Comparison of ENCODE assay signal across 10 cellular contexts in the genomic region with DNA sequence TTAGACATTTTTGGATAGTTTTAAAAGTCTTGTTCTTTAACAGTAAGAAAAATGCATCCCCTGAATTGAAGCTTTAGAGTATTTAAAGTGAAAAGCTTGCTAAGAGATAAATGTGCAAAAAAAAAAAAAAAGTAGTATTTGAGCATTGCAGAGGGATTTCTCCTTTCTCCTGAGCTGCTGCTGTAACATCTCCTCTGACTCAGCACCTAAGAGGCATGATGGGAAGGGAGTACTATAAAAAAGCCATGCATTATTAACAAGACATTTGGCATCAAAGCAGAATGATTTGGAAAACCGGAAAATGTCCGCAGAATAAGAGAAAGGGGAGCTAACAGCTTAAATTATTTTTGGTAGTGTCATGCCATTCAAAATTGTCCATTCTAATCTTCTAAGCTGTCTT. TPM values are rescaled to one million over a fixed set of nuclear protein-coding genes. Genes with fewer than 3 reads are reported as not detected.
A peak's percentile ranks its signal among the peaks of the same experiment; 100 is the strongest.
DNase-seq lines count a peak whose midpoint lies in the region; ATAC-seq and TF ChIP-seq lines count a peak whose summit lies in the region.
"Had no signal": no experiment of that assay in that cellular context is flagged by ENCODE, and none has a peak within 500 bp of the region (broad histone marks: within the 10 kb centered on the region; RNA-seq: fewer than 3 reads in every experiment).

No MANE protein-coding gene starts in this region.

- H3K79me2 ChIP-seq in GM23248 (ENCODE audit: insufficient read depth) = peaks cover 100% of the 10 kb centered on the region
- peaks cover 99% of the 10 kb centered on the region for H3K79me2 ChIP-seq in PC-9 (ENCODE audit: low read depth)

- H3K4me3 Mint-ChIP-seq in activated T-helper 1 cell treated with anti-CD3 and anti-CD28 coated beads, Interleukin-12 subunit alpha, Interleukin-12 subunit beta, Interleukin-2, Interleukin-4 antibody, amounts not matched to agents 30 ng/mL and 10 ng/mL and 1 ng/mL, durations not matched to agents 14 hours and 24 hours and 36 hours = no peak overlapping the region

- CTCF ChIA-PET in PC-9 (lab: Charles Lee) = interaction anchor here (0.7 kb wide), 1 partner anchor 208 kb away, joined by 8 read pairs; no protein-coding TSS in a partner anchor

- DNase-seq in GM23248 = peak; percentile 83
- DNase-seq in PC-9 = no peak
- DNase-seq in erythroblast (lab: John Stamatoyannopoulos, UW) = peak; percentile 32 to 75
- DNase-seq in psoas muscle = no peak
- DNase-seq in GM19240 (ENCODE audit: insufficient read length, low spot score) = no peak
- DNase-seq in germinal center (ENCODE audit: low spot score) = no peak
- no peak for DNase-seq in activated T-helper 1 cell treated with anti-CD3 and anti-CD28 coated beads, Interleukin-12 subunit alpha, Interleukin-12 subunit beta, Interleukin-2, Interleukin-4 antibody, amounts not matched to agents 30 ng/mL and 10 ng/mL and 1 ng/mL, durations not matched to agents 14 hours and 24 hours and 36 hours (ENCODE audit: low spot score)
- DNase-seq in DMS153 treated with DMSO at 0.1 percent for 48 hours (lab: John Stamatoyannopoulos, UW; ENCODE audit: unreplicated experiment) = no peak
- DNase-seq: activated CD8-positive, alpha-beta memory T cell treated with anti-CD3 and anti-CD28 coated beads, Interleukin-2, amount 50 U/mL, for 48 hours had no signal

- H3F3A ChIP-seq in GM23248 (ENCODE audit: insufficient read depth) (peaks cover 26% of the 10 kb centered on the region), PC-9 (ENCODE audit: insufficient read depth, low read depth) (peaks cover 93% of the 10 kb centered on the region)

- H3K4me3 ChIP-seq in GM23248 (no peak overlapping the region), PC-9 (no peak overlapping the region), psoas muscle (peak overlapping the region; percentile 37)

- no peak for TF ChIP-seq POLR2A in erythroblast (IDR thresholded peaks at IDR 0.05; ENCODE audit: low read length)

- H3K4me1 Mint-ChIP-seq in activated T-helper 1 cell treated with anti-CD3 and anti-CD28 coated beads, Interleukin-12 subunit alpha, Interleukin-12 subunit beta, Interleukin-2, Interleukin-4 antibody, amounts not matched to agents 30 ng/mL and 10 ng/mL and 1 ng/mL, durations not matched to agents 14 hours and 24 hours and 36 hours (ENCODE audit: low read depth) = peaks cover 47% of the 10 kb centered on the region

- no TSS peak for BruUV-seq in PC-9 (replicated peaks; lab: Mats Ljungman, UMichigan)

- peak overlapping the region; percentile 48 for H3K9ac ChIP-seq in GM23248

- H3K4me1 ChIP-seq in GM23248 (ENCODE audit: insufficient read depth) (peaks cover 38% of the 10 kb centered on the region), PC-9 (replicated peaks; ENCODE audit: insufficient read depth) (peaks cover 98% of the 10 kb centered on the region), psoas muscle (peaks cover 79% of the 10 kb centered on the region)

- POLR2A ChIA-PET in PC-9 (lab: Charles Lee; ENCODE audit: unreplicated experiment) = interaction anchor here (0.7 to 0.8 kb wide), 2 partner anchors 105 to 382 kb away, joined by 3 to 9 read pairs; no protein-coding TSS in a partner anchor

- H3K36me3 ChIP-seq in GM23248 (ENCODE audit: low read depth) (no peaks in the 10 kb centered on the region), PC-9 (ENCODE audit: low read depth) (peaks cover 53% of the 10 kb centered on the region), psoas muscle (ENCODE audit: insufficient read depth in 1 of 2, low read depth in 1 of 2) (peaks cover 0 to 6% of the 10 kb centered on the region in 2 donors)

- no peak overlapping the region for H3K27ac Mint-ChIP-seq in activated T-helper 1 cell treated with anti-CD3 and anti-CD28 coated beads, Interleukin-12 subunit alpha, Interleukin-12 subunit beta, Interleukin-2, Interleukin-4 antibody, amounts not matched to agents 30 ng/mL and 10 ng/mL and 1 ng/mL, durations not matched to agents 14 hours and 24 hours and 36 hours
- H3K27ac Mint-ChIP-seq: IgD-negative memory B cell had no signal

- intact Hi-C loops in PC-9 (cut with micrococcal nuclease; ENCODE audit: unreplicated experiment) (no loop called here), psoas muscle (cut with DNase I) (no loop called here)
- intact Hi-C loops in activated T-helper 1 cell treated with anti-CD3 and anti-CD28 coated beads, Interleukin-12 subunit alpha, Interleukin-12 subunit beta, Interleukin-2, Interleukin-4 antibody, amounts not matched to agents 30 ng/mL and 10 ng/mL and 1 ng/mL, durations not matched to agents 14 hours and 24 hours and 36 hours (cut with micrococcal nuclease) = no loop called here

- ATAC-seq in psoas muscle = peak in 2 of 4 donors; percentile 65 to 70

- H3K27me3 ChIP-seq in GM23248 (replicated peaks; ENCODE audit: insufficient read depth) (no peaks in the 10 kb centered on the region), PC-9 (ENCODE audit: insufficient read depth, low read depth) (no peaks in the 10 kb centered on the region), psoas muscle (ENCODE audit: insufficient read depth in 3 of 3, low read length in 2 of 3) (no peaks in the 10 kb centered on the region)

- H4K20me1 ChIP-seq in GM23248 (ENCODE audit: insufficient read depth) (peaks cover 8% of the 10 kb centered on the region; the same call in 1 of the 2 replicates), PC-9 (ENCODE audit: insufficient read depth) (peaks cover 19% of the 10 kb centered on the region)

- H3K9me2 ChIP-seq in GM23248 (ENCODE audit: insufficient read depth) (no peaks in the 10 kb centered on the region), PC-9 (ENCODE audit: insufficient read depth) (no peaks in the 10 kb centered on the region)

- TF ChIP-seq CTCF in PC-9 (conservative IDR thresholded peaks at IDR 0.05) = no peak
- no peak for TF ChIP-seq CTCF in psoas muscle (IDR thresholded peaks at IDR 0.05)

- peaks cover 16% of the 10 kb centered on the region for H3K36me3 Mint-ChIP-seq in activated T-helper 1 cell treated with anti-CD3 and anti-CD28 coated beads, Interleukin-12 subunit alpha, Interleukin-12 subunit beta, Interleukin-2, Interleukin-4 antibody, amounts not matched to agents 30 ng/mL and 10 ng/mL and 1 ng/mL, durations not matched to agents 14 hours and 24 hours and 36 hours (ENCODE audit: low read depth)
- H3K36me3 Mint-ChIP-seq: IgD-negative memory B cell had no signal

- H2AFZ ChIP-seq in GM23248 = no peak overlapping the region
- no peak overlapping the region for H2AFZ ChIP-seq in PC-9

- in situ Hi-C loops in GM23248 (cut with MboI) = no loop called here

- H3K9me3 Mint-ChIP-seq in activated T-helper 1 cell treated with anti-CD3 and anti-CD28 coated beads, Interleukin-12 subunit alpha, Interleukin-12 subunit beta, Interleukin-2, Interleukin-4 antibody, amounts not matched to agents 30 ng/mL and 10 ng/mL and 1 ng/mL, durations not matched to agents 14 hours and 24 hours and 36 hours = no peaks in the 10 kb centered on the region
- H3K9me3 Mint-ChIP-seq: IgD-negative memory B cell had no signal

- peak overlapping the region; percentile 48 for H3K4me2 ChIP-seq in GM23248 (ENCODE audit: unreplicated experiment)
- peak overlapping the region; percentile 4; the same call in 1 of the 2 replicates for H3K4me2 ChIP-seq in PC-9

- H3K27me3 Mint-ChIP-seq in activated T-helper 1 cell treated with anti-CD3 and anti-CD28 coated beads, Interleukin-12 subunit alpha, Interleukin-12 subunit beta, Interleukin-2, Interleukin-4 antibody, amounts not matched to agents 30 ng/mL and 10 ng/mL and 1 ng/mL, durations not matched to agents 14 hours and 24 hours and 36 hours (ENCODE audit: insufficient read depth) = no peaks in the 10 kb centered on the region
- H3K27me3 Mint-ChIP-seq: IgD-negative memory B cell had no signal

- H3K27ac ChIP-seq in GM23248 = peak overlapping the region; percentile 66
- H3K27ac ChIP-seq in PC-9 = peak overlapping the region; percentile 91
- peak overlapping the region; percentile 69 for H3K27ac ChIP-seq in psoas muscle

- WGBS in GM23248 (ENCODE audit: low coverage in 1 of 2, low lambda C conversion rate in 2 of 2, missing lambda C conversion rate in 2 of 2), 2 experiments = 20 to 22% methylated on average over 2 of the region's 2 CpGs
- 4 to 22% (median 4%) methylated on average over 2 of the region's 2 CpGs for WGBS in psoas muscle, 3 donors

- H3K9me3 ChIP-seq in GM23248 (ENCODE audit: low read depth) (no peaks in the 10 kb centered on the region), PC-9 (ENCODE audit: insufficient read depth, low read depth) (no peaks in the 10 kb centered on the region), psoas muscle (no peaks in the 10 kb centered on the region)

RNA-seq across cellular contexts. Expression of gene B4GALT5, which starts 27.9 kb away (rescaled TPM):
- 15.9 and 16.9 TPM in 2 replicates for total RNA-seq in GM23248 (2014; rRNA removed; shearing (Covaris generic))
- polyA plus RNA-seq in GM23248 (2016; fragmentation: Nextera tagmentation; extraction: Ambion mirVana) (4.2 and 4.5 TPM in 2 replicates), psoas muscle (10 to 100 TPM; 32.0 to 75.3 (median 72.3) TPM)
- total RNA-seq in PC-9 (2021) (61.7 and 63.1 TPM in 2 replicates), psoas muscle (100 to 1,000 TPM in 2 of 4 donors, 10 to 100 TPM in 2; 49.3 to 284 (median 92.5) TPM)
- 38.9 and 39.3 TPM in 2 replicates for total RNA-seq in activated T-helper 1 cell treated with anti-CD3 and anti-CD28 coated beads, Interleukin-12 subunit alpha, Interleukin-12 subunit beta, Interleukin-2, Interleukin-4 antibody, amounts not matched to agents 30 ng/mL and 10 ng/mL and 1 ng/mL, durations not matched to agents 14 hours and 24 hours and 36 hours

Comparison
In these comparisons a context has a peak if more than half of its experiments do, and no peak if none do; other contexts are left out.
1. DNase-seq: peak in GM23248 (single experiment) and erythroblast (2 of 2); none in PC-9 (0 of 2), psoas muscle (0 of 2), GM19240 (single experiment), germinal center (single experiment), activated T-helper 1 cell treated with anti-CD3 and anti-CD28 coated beads, Interleukin-12 subunit alpha, Interleukin-12 subunit beta, Interleukin-2, Interleukin-4 antibody, amounts not matched to agents 30 ng/mL and 10 ng/mL and 1 ng/mL, durations not matched to agents 14 hours and 24 hours and 36 hours (single experiment) and DMS153 treated with DMSO at 0.1 percent for 48 hours (single experiment).
2. Peak in every context shown above with its lines, with median percentiles within 50 percentile points of each other: H3K27ac ChIP-seq.